In the genomic region with DNA sequence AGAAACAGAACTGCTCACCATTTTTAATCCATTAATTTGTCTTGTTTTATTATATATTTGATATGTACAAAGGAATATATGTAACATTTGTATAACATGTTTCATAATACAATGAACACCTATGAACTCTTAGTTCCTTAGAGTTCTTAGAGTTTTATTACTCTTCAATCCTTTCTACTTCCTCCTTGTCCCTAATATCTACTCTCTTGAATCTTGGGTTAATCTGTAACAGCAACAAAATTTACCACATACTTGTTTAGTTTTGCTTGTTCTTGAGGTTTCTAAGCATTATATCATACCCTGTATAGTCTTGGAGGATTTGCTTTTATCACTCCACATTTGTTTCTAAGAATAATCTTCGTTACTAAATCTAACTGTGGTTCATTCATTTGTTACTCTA, we compare ENCODE assay signal across 1 cellular context.
TF ChIP-seq lines count a peak whose summit lies in the region.

No MANE protein-coding gene starts in this region.

TF ChIP-seq in GM23338, 12 proteins besides CTCF, POLR2A, EP300 and RAD21 (continued from another document):
- no peak for TF ChIP-seq CREB1 (CRISPR knock-in tag; IDR thresholded peaks at IDR 0.05; ENCODE audit: low read depth)
- TF ChIP-seq EZH2phosphoT487 (IDR thresholded peaks at IDR 0.05; ENCODE audit: unreplicated experiment): no peak
- no peak for TF ChIP-seq ZNF331 (CRISPR knock-in tag; IDR thresholded peaks at IDR 0.05; ENCODE audit: low read depth)
- no peak for TF ChIP-seq EZH2 (IDR thresholded peaks at IDR 0.05; ENCODE audit: low read depth, unreplicated experiment)
